13 cellular contexts compared by ENCODE assay signal in genomic region chr19:18839465-18840287, GRCh38. TPM values are rescaled to one million over a fixed set of nuclear protein-coding genes. Genes with fewer than 3 reads are reported as not detected.
DNase-seq lines count a peak whose midpoint lies in the region; ATAC-seq and TF ChIP-seq lines count a peak whose summit lies in the region.
"Had no signal": no experiment of that assay in that cellular context is flagged by ENCODE, and none has a peak within 500 bp of the region (broad histone marks: within the 10 kb centered on the region; RNA-seq: fewer than 3 reads in every experiment).

No MANE protein-coding gene starts in this region.

- peak overlapping the region in 3 of 5 donors; percentile 36 to 70 (median 63) for H3K9ac ChIP-seq in subcutaneous abdominal adipose tissue (ENCODE audit: low read length in 5 of 5)

- no peak for ATAC-seq in activated naive CD8-positive, alpha-beta T cell treated with anti-CD3 and anti-CD28 coated beads, Interleukin-2, amount 50 U/mL, for 24 hours
- ATAC-seq in left colon, result peak; percentile 23
- ATAC-seq in GM18867 (IDR thresholded peaks at IDR 0.05; ENCODE audit: unreplicated experiment), result no peak

- intact Hi-C loops in activated naive CD4-positive, alpha-beta T cell treated with anti-CD3 and anti-CD28 coated beads for 36 hours (cut with micrococcal nuclease), result loop anchor here (10.0 kb wide), 1 partner anchor 555 kb away; the partner anchor contains the start of gene JUND
- intact Hi-C loops in left colon (cut with DNase I, micrococcal nuclease), result no loop called here

- H3K4me3 ChIP-seq in subcutaneous abdominal adipose tissue (ENCODE audit: low read depth in 1 of 5, low read length in 5 of 5), result peak overlapping the region in 1 of 5 donors; percentile 17
- H3K4me3 ChIP-seq: ascending aorta, lung had no signal

- no peaks in the 10 kb centered on the region for H3K27me3 ChIP-seq in subcutaneous abdominal adipose tissue (ENCODE audit: control insufficient read depth in 5 of 5, insufficient read depth in 4 of 5, low read length in 5 of 5)
- H3K27me3 ChIP-seq: ascending aorta had no signal

- peaks cover 91% of the 10 kb centered on the region for H3K4me1 Mint-ChIP-seq in activated naive CD4-positive, alpha-beta T cell treated with anti-CD3 and anti-CD28 coated beads for 36 hours (ENCODE audit: low read depth)
- peaks cover 90% of the 10 kb centered on the region for H3K4me1 Mint-ChIP-seq in activated naive CD8-positive, alpha-beta T cell treated with anti-CD3 and anti-CD28 coated beads, Interleukin-2, amount 50 U/mL, for 24 hours
- H3K4me1 Mint-ChIP-seq in mesothelial cell of epicardium, result peaks cover 22% of the 10 kb centered on the region

- H3K4me1 ChIP-seq in subcutaneous abdominal adipose tissue (ENCODE audit: control insufficient read depth in 5 of 5, insufficient read depth in 5 of 5, low read length in 5 of 5), result peaks cover 11 to 83% (median 67%) of the 10 kb centered on the region in 5 donors

- H3K4me3 Mint-ChIP-seq in activated naive CD4-positive, alpha-beta T cell treated with anti-CD3 and anti-CD28 coated beads for 36 hours, result no peak overlapping the region
- H3K4me3 Mint-ChIP-seq in activated naive CD8-positive, alpha-beta T cell treated with anti-CD3 and anti-CD28 coated beads, Interleukin-2, amount 50 U/mL, for 24 hours, result no peak overlapping the region
- no peak overlapping the region for H3K4me3 Mint-ChIP-seq in mesothelial cell of epicardium

- CTCF ChIA-PET in activated naive CD4-positive, alpha-beta T cell treated with anti-CD3 and anti-CD28 coated beads for 36 hours (lab: Charles Lee), result interaction anchor here (0.6 to 6.2 kb wide), 3 partner anchors 8 to 369 kb away, joined by 3 to 41 read pairs (median 4); no protein-coding TSS in a partner anchor

- H3K9me3 Mint-ChIP-seq in activated naive CD4-positive, alpha-beta T cell treated with anti-CD3 and anti-CD28 coated beads for 36 hours, result no peaks in the 10 kb centered on the region
- no peaks in the 10 kb centered on the region for H3K9me3 Mint-ChIP-seq in activated naive CD8-positive, alpha-beta T cell treated with anti-CD3 and anti-CD28 coated beads, Interleukin-2, amount 50 U/mL, for 24 hours
- H3K9me3 Mint-ChIP-seq in mesothelial cell of epicardium, result no peaks in the 10 kb centered on the region

- no peaks in the 10 kb centered on the region for H3K27me3 Mint-ChIP-seq in activated naive CD4-positive, alpha-beta T cell treated with anti-CD3 and anti-CD28 coated beads for 36 hours (ENCODE audit: low read depth)
- no peaks in the 10 kb centered on the region for H3K27me3 Mint-ChIP-seq in activated naive CD8-positive, alpha-beta T cell treated with anti-CD3 and anti-CD28 coated beads, Interleukin-2, amount 50 U/mL, for 24 hours
- H3K27me3 Mint-ChIP-seq in mesothelial cell of epicardium (ENCODE audit: low read depth), result no peaks in the 10 kb centered on the region
- H3K27me3 Mint-ChIP-seq: activated CD4-positive, alpha-beta T cell treated with anti-CD3 and anti-CD28 coated beads for 36 hours had no signal

- no peaks in the 10 kb centered on the region for H3K9me3 ChIP-seq in subcutaneous abdominal adipose tissue (ENCODE audit: control insufficient read depth in 5 of 5, low read length in 5 of 5)
- H3K9me3 ChIP-seq: ascending aorta had no signal

- H3K36me3 Mint-ChIP-seq in activated naive CD4-positive, alpha-beta T cell treated with anti-CD3 and anti-CD28 coated beads for 36 hours (ENCODE audit: low read depth), result peaks cover 37% of the 10 kb centered on the region
- H3K36me3 Mint-ChIP-seq in activated naive CD8-positive, alpha-beta T cell treated with anti-CD3 and anti-CD28 coated beads, Interleukin-2, amount 50 U/mL, for 24 hours (ENCODE audit: low read depth), result peaks cover 45% of the 10 kb centered on the region
- H3K36me3 Mint-ChIP-seq in mesothelial cell of epicardium, result peaks cover 7% of the 10 kb centered on the region

- TF ChIP-seq CTCF in mesothelial cell of epicardium (IDR thresholded peaks at IDR 0.05; ENCODE audit: unreplicated experiment), result no peak

- no peak for DNase-seq in activated naive CD4-positive, alpha-beta T cell treated with anti-CD3 and anti-CD28 coated beads for 36 hours
- no peak for DNase-seq in activated naive CD4-positive, alpha-beta T cell treated with anti-CD3 and anti-CD28 coated beads, Interleukin-2, amount 50 U/mL, for 16 hours
- no peak for DNase-seq in activated naive CD8-positive, alpha-beta T cell treated with anti-CD3 and anti-CD28 coated beads, Interleukin-2, amount 50 U/mL, for 24 hours
- DNase-seq in left colon, result peak in 1 of 2 donors; percentile 10
- DNase-seq in AG20443 (ENCODE audit: low spot score), result no peak
- no peak for DNase-seq in mesothelial cell of epicardium (ENCODE audit: low spot score in 2 of 2, unreplicated experiment in 2 of 2)
- DNase-seq: NCI-H2107, SHP77 treated with DMSO at 0.1 percent for 48 hours had no signal

- peak overlapping the region; percentile 38 for H3K27ac Mint-ChIP-seq in activated naive CD4-positive, alpha-beta T cell treated with anti-CD3 and anti-CD28 coated beads for 36 hours
- peak overlapping the region; percentile 19 for H3K27ac Mint-ChIP-seq in activated naive CD8-positive, alpha-beta T cell treated with anti-CD3 and anti-CD28 coated beads, Interleukin-2, amount 50 U/mL, for 24 hours
- H3K27ac Mint-ChIP-seq in mesothelial cell of epicardium, result no peak overlapping the region

- peaks cover 0 to 11% (median 5%) of the 10 kb centered on the region in 5 donors for H3K36me3 ChIP-seq in subcutaneous abdominal adipose tissue (ENCODE audit: control insufficient read depth in 5 of 5, insufficient read depth in 5 of 5, low read length in 5 of 5)

- H3K27ac ChIP-seq in subcutaneous abdominal adipose tissue (ENCODE audit: low read depth, low read length), result peak overlapping the region; percentile 41
- H3K27ac ChIP-seq: ascending aorta had no signal

RNA-seq across cellular contexts. Expression of gene UPF1, which starts 7.9 kb away (rescaled TPM):
- 100 to 1,000 TPM in 1 of 2 experiments, 10 to 100 TPM in 1; 95.0 to 105 TPM for total RNA-seq in activated naive CD4-positive, alpha-beta T cell treated with anti-CD3 and anti-CD28 coated beads for 36 hours
- total RNA-seq in left colon (10 to 100 TPM; 67.6 to 81.8 TPM), mesothelial cell of epicardium (72.1 to 73.3 TPM (median 73.0 TPM) in 3 replicates)

RNA-seq across cellular contexts. Expression of gene COMP, which starts 48.6 kb away (rescaled TPM):
- not detected for total RNA-seq in activated naive CD4-positive, alpha-beta T cell treated with anti-CD3 and anti-CD28 coated beads for 36 hours
- not detected for total RNA-seq in left colon
- 0.16 to 0.31 TPM (median 0.18 TPM) in 3 replicates for total RNA-seq in mesothelial cell of epicardium
- total RNA-seq: activated CD4-positive, alpha-beta T cell treated with anti-CD3 and anti-CD28 coated beads for 36 hours had no signal

RNA-seq across cellular contexts. Expression of gene CERS1, which starts 56.3 kb away (rescaled TPM):
- not detected for total RNA-seq in activated naive CD4-positive, alpha-beta T cell treated with anti-CD3 and anti-CD28 coated beads for 36 hours
- total RNA-seq in left colon (under 1 TPM; 0.12 to 0.59 TPM), mesothelial cell of epicardium (8.5 to 9.4 TPM (median 8.8 TPM) in 3 replicates)
- total RNA-seq: ascending aorta had no signal
